Comparison of ENCODE assay signal across 9 cellular contexts in the genomic region with DNA sequence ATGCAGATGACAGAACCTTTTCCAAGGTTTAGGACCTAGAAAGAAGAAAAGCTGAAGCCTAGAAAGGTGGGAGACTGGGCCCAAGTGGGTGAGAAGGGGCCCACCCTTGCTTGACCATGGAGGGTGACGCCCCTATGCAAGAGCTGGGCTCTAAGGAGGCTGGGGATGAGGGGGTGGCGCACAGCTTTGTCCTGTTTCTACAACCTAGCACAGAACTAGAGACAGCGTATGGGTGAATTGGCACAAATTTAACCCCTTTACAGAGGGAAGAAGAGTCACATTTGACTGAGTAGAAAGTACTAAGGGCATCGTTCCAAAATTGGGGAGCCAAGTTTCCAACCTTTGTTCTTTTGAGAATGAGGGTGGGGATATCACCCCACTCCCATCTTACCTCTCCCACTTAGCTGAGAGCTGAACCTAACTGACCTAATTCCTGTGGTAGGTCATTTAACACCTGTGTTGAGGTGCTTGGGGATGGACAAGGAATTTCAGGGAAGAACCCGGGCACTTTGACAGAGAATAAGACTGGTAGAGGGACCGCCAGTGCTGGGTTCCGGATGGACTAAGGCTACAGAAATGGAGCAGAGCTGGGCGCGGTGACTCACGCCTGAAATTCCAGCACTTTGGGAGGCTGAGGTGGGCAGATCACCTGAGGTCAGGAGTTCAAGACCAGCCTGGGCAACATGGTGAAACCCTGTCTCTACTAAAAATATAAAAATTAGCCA. TPM values are rescaled to one million over a fixed set of nuclear protein-coding genes. Genes with fewer than 3 reads are reported as not detected.
DNase-seq lines count a peak whose midpoint lies in the region; ATAC-seq, FAIRE-seq and TF ChIP-seq lines count a peak whose summit lies in the region.
"Had no signal": no experiment of that assay in that cellular context is flagged by ENCODE, and none has a peak within 500 bp of the region (broad histone marks: within the 10 kb centered on the region; RNA-seq: fewer than 3 reads in every experiment).

No MANE protein-coding gene starts in this region.

- H3K4me1 ChIP-seq in GM12878 (ENCODE audit: control insufficient read depth, insufficient read depth, low read length) (no peaks in the 10 kb centered on the region; the same call in 1 of the 2 replicates), transverse colon (peaks cover 5 to 62% (median 50%) of the 10 kb centered on the region in 4 donors), OCI-LY7 (ENCODE audit: insufficient read depth, low read length, poor library complexity, severe bottlenecking) (peaks cover 46% of the 10 kb centered on the region)

- TF ChIP-seq EP300 in GM12878 (IDR thresholded peaks at IDR 0.05; ENCODE audit: borderline replicate concordance in 1 of 2, control insufficient read depth in 1 of 2, low read depth in 2 of 2, low read length in 2 of 2): no peak
- no peak for TF ChIP-seq EP300 in transverse colon (IDR thresholded peaks at IDR 0.05; ENCODE audit: low read depth)

- ATAC-seq in GM12878 (peak; percentile 9), HG02571 (IDR thresholded peaks at IDR 0.05; ENCODE audit: unreplicated experiment) (no peak)

- WGBS in GM12878 (ENCODE audit: insufficient coverage, insufficient replicate concordance, low lambda C conversion rate, missing lambda C conversion rate): 77% methylated on average over 10 of the region's 10 CpGs
- WGBS in transverse colon (ENCODE audit: low coverage in 1 of 2), 2 donors: 80 to 85% methylated on average over 1 to 10 of the region's 10 CpGs

- no peak overlapping the region for H3K9ac ChIP-seq in GM12878 (ENCODE audit: control insufficient read depth, insufficient read depth, low read length)

- SMC1A ChIA-PET in GM12878 (lab: Charles Lee; ENCODE audit: uncharacterized antibody, unreplicated experiment): interaction anchor here (0.8 to 2.0 kb wide), 7 partner anchors 17 to 184 kb away, joined by 3 to 7 read pairs (median 5); no protein-coding TSS in a partner anchor

- H3K36me3 Mint-ChIP-seq in activated naive CD4-positive, alpha-beta T cell treated with anti-CD3 and anti-CD28 coated beads, Interleukin-2, amount 50 U/mL, for 24 hours: peaks cover 36% of the 10 kb centered on the region

- no peak overlapping the region for H3K27ac ChIP-seq in GM12878 (ENCODE audit: control insufficient read depth, insufficient read depth)
- peak overlapping the region; percentile 99 to 100 (median 100) for H3K27ac ChIP-seq in transverse colon
- H3K27ac ChIP-seq in OCI-LY7 (ENCODE audit: low read depth, low read length, poor library complexity, severe bottlenecking): no peak overlapping the region

- in situ Hi-C loops in GM12878 (cut with MboI) (no loop called here), transverse colon (cut with MboI; ENCODE audit: low pct_ligation_motif_present in 1 of 4, low pct_unique_long_range_greater_than_20kb in 1 of 4, low sequenced_read_pairs in 3 of 4) (loop anchor here in 1 of 4 donors (5.0 kb wide), 1 partner anchor 57 kb away; no protein-coding TSS in a partner anchor)

- peak overlapping the region; percentile 89 for H3K27ac Mint-ChIP-seq in activated naive CD4-positive, alpha-beta T cell treated with anti-CD3 and anti-CD28 coated beads, Interleukin-2, amount 50 U/mL, for 24 hours

- peaks cover 35% of the 10 kb centered on the region for H3K4me1 Mint-ChIP-seq in activated naive CD4-positive, alpha-beta T cell treated with anti-CD3 and anti-CD28 coated beads, Interleukin-2, amount 50 U/mL, for 24 hours

- RAD21 ChIA-PET in GM12878 (lab: Charles Lee; ENCODE audit: unreplicated experiment): interaction anchor here (0.7 to 1.5 kb wide), 8 partner anchors 13 to 1790 kb away, joined by 3 to 7 read pairs (median 4); a partner anchor contains a TSS

- POLR2A ChIA-PET in GM12878 (lab: Charles Lee) (interaction anchor here (0.5 to 1.2 kb wide), 8 partner anchors 66 to 220 kb away, joined by 3 to 8 read pairs (median 4); a partner anchor contains a TSS), OCI-LY7 (lab: Charles Lee) (interaction anchor here (0.6 to 0.8 kb wide), 3 partner anchors 118 to 939 kb away, joined by 3 to 6 read pairs (median 3); no protein-coding TSS in a partner anchor)

- H3K9me3 ChIP-seq in GM12878 (replicated peaks; ENCODE audit: control insufficient read depth, insufficient read depth, low read length): no peaks in the 10 kb centered on the region
- H3K9me3 ChIP-seq in transverse colon: no peaks in the 10 kb centered on the region
- H3K9me3 ChIP-seq in OCI-LY7 (ENCODE audit: low read length): no peaks in the 10 kb centered on the region

- no peaks in the 10 kb centered on the region for H3K27me3 Mint-ChIP-seq in activated naive CD4-positive, alpha-beta T cell treated with anti-CD3 and anti-CD28 coated beads, Interleukin-2, amount 50 U/mL, for 24 hours

- no TSS peak for BruUV-seq in GM12878 (replicated peaks; lab: Mats Ljungman, UMichigan)
- BruUV-seq in OCI-LY7 (replicated peaks; lab: Mats Ljungman, UMichigan): no TSS peak

- H4K20me1 ChIP-seq in GM12878 (ENCODE audit: control insufficient read depth, insufficient read depth) (no peaks in the 10 kb centered on the region; the same call in 1 of the 2 replicates), OCI-LY7 (ENCODE audit: insufficient read depth, low read length) (peaks cover 15% of the 10 kb centered on the region; the same call in 1 of the 2 replicates)

- H3K4me3 ChIP-seq in GM12878 (no peak overlapping the region), transverse colon (no peak overlapping the region), OCI-LY7 (ENCODE audit: low read depth, low read length, poor library complexity, severe bottlenecking) (no peak overlapping the region)

- H3K27me3 ChIP-seq in GM12878 (replicated peaks in 1 of 2; ENCODE audit: control insufficient read depth in 2 of 2, insufficient read depth in 2 of 2, low read length in 1 of 2) (no peaks in the 10 kb centered on the region), transverse colon (no peaks in the 10 kb centered on the region)

- intact Hi-C loops in GM12878 (cut with micrococcal nuclease; ENCODE audit: unreplicated experiment): no loop called here
- intact Hi-C loops in transverse colon (cut with DNase I; ENCODE audit: low total_unique reads): no loop called here
- intact Hi-C loops in OCI-LY7 (cut with micrococcal nuclease; ENCODE audit: unreplicated experiment): no loop called here

- no peak for TF ChIP-seq RAD21 in GM12878 (IDR thresholded peaks at IDR 0.05; ENCODE audit: insufficient read depth, low read depth, low read length)

- CTCF ChIA-PET in GM12878 (lab: Yijun Ruan, JAX): interaction anchor here (0.5 to 24.2 kb wide), 4 partner anchors 24 to 408 kb away, joined by 3 to 438 read pairs (median 4); no protein-coding TSS in a partner anchor
- CTCF ChIA-PET in OCI-LY7 (lab: Charles Lee; ENCODE audit: unreplicated experiment): no interaction called here

- H3K9me2 ChIP-seq in OCI-LY7 (ENCODE audit: insufficient read depth, low read length): no peaks in the 10 kb centered on the region

- TF ChIP-seq CTCF in GM12878 (IDR thresholded peaks at IDR 0.05 in 2 of 3, conservative IDR thresholded peaks at IDR 0.05 in 1 of 3; ENCODE audit: control insufficient read depth in 2 of 3, extremely low read depth in 1 of 3, insufficient read depth in 1 of 3, low read depth in 3 of 3, low read length in 3 of 3) (no peak), transverse colon (IDR thresholded peaks at IDR 0.05) (no peak), OCI-LY7 (conservative IDR thresholded peaks at IDR 0.05; ENCODE audit: low read length) (no peak)

- H3K79me2 ChIP-seq in GM12878 (ENCODE audit: control insufficient read depth, insufficient read depth, low read length) (peaks cover 33% of the 10 kb centered on the region), OCI-LY7 (ENCODE audit: insufficient read depth, low read depth, low read length) (peaks cover 21% of the 10 kb centered on the region; the same call in 1 of the 2 replicates)

- FAIRE-seq in GM12878 (lab: Jason Lieb, UNC) (no peak), frontal cortex (lab: Jason Lieb, UNC) (no peak)
- FAIRE-seq: kidney had no signal

- H3K4me2 ChIP-seq in GM12878 (ENCODE audit: control insufficient read depth, insufficient read depth) (no peak overlapping the region), OCI-LY7 (ENCODE audit: low read length) (no peak overlapping the region)

- H2AFZ ChIP-seq in GM12878 (ENCODE audit: control insufficient read depth, low read depth, low read length) (no peak overlapping the region), OCI-LY7 (ENCODE audit: low read length) (no peak overlapping the region)

- TF ChIP-seq POLR2A in GM12878 (IDR thresholded peaks at IDR 0.05; ENCODE audit: low read depth, low read length) (no peak), transverse colon (IDR thresholded peaks at IDR 0.05) (no peak)

- no peak for DNase-seq in activated naive CD4-positive, alpha-beta T cell treated with anti-CD3 and anti-CD28 coated beads, Interleukin-2, amount 50 U/mL, for 16 hours
- DNase-seq in GM12878 (ENCODE audit: low read depth, low spot score) (no peak), mesenteric fat pad (ENCODE audit: low spot score) (peak; percentile 82), transverse colon (no peak), OCI-LY7 (ENCODE audit: low spot score) (no peak), frontal cortex (ENCODE audit: low spot score in 2 of 2) (no peak)
- DNase-seq: kidney had no signal

- no peaks in the 10 kb centered on the region for H3K9me3 Mint-ChIP-seq in activated naive CD4-positive, alpha-beta T cell treated with anti-CD3 and anti-CD28 coated beads, Interleukin-2, amount 50 U/mL, for 24 hours

- peak overlapping the region; percentile 71 for H3K4me3 Mint-ChIP-seq in activated naive CD4-positive, alpha-beta T cell treated with anti-CD3 and anti-CD28 coated beads, Interleukin-2, amount 50 U/mL, for 24 hours

- H3K36me3 ChIP-seq in GM12878 (ENCODE audit: control insufficient read depth in 2 of 2, insufficient read depth in 2 of 2, low read length in 1 of 2): peaks cover 12 to 20% of the 10 kb centered on the region in 2 experiments
- H3K36me3 ChIP-seq in transverse colon: peaks cover 0 to 37% (median 25%) of the 10 kb centered on the region in 4 donors
- peaks cover 45% of the 10 kb centered on the region for H3K36me3 ChIP-seq in OCI-LY7 (ENCODE audit: insufficient read depth, low read length)

RNA-seq across cellular contexts. Expression of a gene that starts 5.3 kb away (rescaled TPM):
- 374 and 384 TPM in 2 replicates for total RNA-seq in GM12878 (2013; cell fraction: nucleolus; rRNA removed)
- total RNA-seq in GM12878 (2014; rRNA removed) (383 and 419 TPM in 2 replicates), GM12878 (2014; rRNA removed; fragmentation: Illumina TruSeq; extraction: Trizol) (278 and 281 TPM in 2 replicates), GM12878 (2021) (303 and 309 TPM in 2 replicates), mesenteric fat pad (418 TPM), transverse colon (1,000 to 10,000 TPM in 1 of 4 donors, 100 to 1,000 TPM in 3; 362 to 1,916 (median 456) TPM), OCI-LY7 (2022) (37.0 and 43.6 TPM in 2 replicates), frontal cortex (46.5 TPM)
- 104 TPM for polyA plus RNA-seq in GM12878 (2011; ENCODE audit: low read depth)
- polyA plus RNA-seq in GM12878 (2011; rRNA removed) (149 and 274 TPM in 2 replicates), GM12878 (2014; fragmentation: Illumina TruSeq; extraction: Trizol) (218 and 275 TPM in 2 replicates), GM12878 (2014; fragmentation: Nextera tagmentation; extraction: Ambion mirVana) (100 to 1,000 TPM; 123 to 159 TPM), GM12878 (2014; rRNA removed) (259 and 331 TPM in 2 replicates), GM12878 (2016; fragmentation: Nextera tagmentation; extraction: Ambion mirVana) (100 to 1,000 TPM; 187 to 200 TPM)
- 327 and 351 TPM in 2 replicates for polyA plus RNA-seq in GM12878 (2011; cell fraction: cytosol; rRNA removed)
- 803 and 908 TPM in 2 replicates for polyA plus RNA-seq in GM12878 (2011; cell fraction: nucleus; rRNA removed)
- 177 and 183 TPM in 2 replicates for polyA plus RNA-seq in GM12878 (2012)
- polyA minus RNA-seq in GM12878 (2011; rRNA and poly(A)+ RNA removed): 500 and 595 TPM in 2 replicates
- 230 and 243 TPM in 2 replicates for polyA minus RNA-seq in GM12878 (2011; cell fraction: cytosol; rRNA and poly(A)+ RNA removed)
- 702 and 1,107 TPM in 2 replicates for polyA minus RNA-seq in GM12878 (2011; cell fraction: nucleus; rRNA and poly(A)+ RNA removed)
- 100 and 109 TPM in 2 replicates for total RNA-seq in OCI-LY7 (2014; rRNA removed; shearing (Covaris generic))

Comparison
In these comparisons a context has a peak if more than half of its experiments do, and no peak if none do; other contexts are left out.
1. H3K27ac ChIP-seq: peak in transverse colon (4 of 4); none in GM12878 (single experiment) and OCI-LY7 (single experiment).